Comparison of ENCODE assay signal across 35 cellular contexts in genomic region chr5:120219988-120220387, GRCh38.
"Had no signal": no experiment of that assay in that cellular context is flagged by ENCODE, and none has a peak within 500 bp of the region (broad histone marks: within the 10 kb centered on the region; RNA-seq: fewer than 3 reads in every experiment).

No MANE protein-coding gene starts in this region.

- H3K36me3 ChIP-seq: ascending aorta, breast epithelium, cardiac muscle cell, colonic mucosa, esophagus squamous epithelium, gastroesophageal sphincter, WERI-Rb-1 had no signal

- ATAC-seq: activated CD4-positive, alpha-beta T cell treated with anti-CD3 and anti-CD28 coated beads for 36 hours; activated naive CD4-positive, alpha-beta T cell treated with anti-CD3 and anti-CD28 coated beads, Interleukin-2, amount 50 U/mL, for 72 hours; activated T-cell treated with anti-CD3 and anti-CD28 coated beads, Interleukin-2, amount 50 U/mL, for 72 hours; gastroesophageal sphincter; T-helper 17 cell had no signal

- H3K27ac Mint-ChIP-seq: activated CD4-positive, alpha-beta memory T cell treated with anti-CD3 and anti-CD28 coated beads, Interleukin-2, amount 10 ng/mL, durations not matched to agents 7 days and 5 days; activated CD4-positive, alpha-beta T cell treated with anti-CD3 and anti-CD28 coated beads for 36 hours; activated CD4-positive, alpha-beta T cell treated with anti-CD3 and anti-CD28 coated beads, Interleukin-2, amount 10 ng/mL, durations not matched to agents 7 days and 5 days; activated naive CD4-positive, alpha-beta T cell treated with anti-CD3 and anti-CD28 coated beads, Interleukin-2, amount 10 ng/mL, durations not matched to agents 7 days and 5 days; activated naive CD4-positive, alpha-beta T cell treated with anti-CD3 and anti-CD28 coated beads, Interleukin-2, amount 50 U/mL, for 72 hours; activated naive CD8-positive, alpha-beta T cell treated with anti-CD3 and anti-CD28 coated beads, Interleukin-2, amount 10 ng/mL, durations not matched to agents 7 days and 5 days; activated T-cell treated with anti-CD3 and anti-CD28 coated beads, Interleukin-2, amount 50 U/mL, for 24 hours; activated T-cell treated with anti-CD3 and anti-CD28 coated beads, Interleukin-2, amount 50 U/mL, for 72 hours; brain; T-helper 17 cell; T-helper 2 cell treated with Interferon-gamma antibody and Interleukin-4, amounts not matched to agents 5 μg/mL and 100 μg/mL, for 36 hours had no signal

- H3K9me3 ChIP-seq: ascending aorta, breast epithelium, colonic mucosa, esophagus squamous epithelium, gastroesophageal sphincter had no signal

- H3K4me3 ChIP-seq: ascending aorta, breast epithelium, cardiac muscle cell, colonic mucosa, esophagus squamous epithelium, gastroesophageal sphincter had no signal

- FAIRE-seq: endometrium, endothelial cell of umbilical vein had no signal

- H3K27me3 ChIP-seq: ascending aorta, breast epithelium, cardiac muscle cell, colonic mucosa, esophagus squamous epithelium, gastroesophageal sphincter had no signal

- H3K9me3 Mint-ChIP-seq: activated CD4-positive, alpha-beta T cell treated with anti-CD3 and anti-CD28 coated beads, Interleukin-2, amount 10 ng/mL, durations not matched to agents 7 days and 5 days; activated naive CD4-positive, alpha-beta T cell treated with anti-CD3 and anti-CD28 coated beads, Interleukin-2, amount 10 ng/mL, durations not matched to agents 7 days and 5 days; activated naive CD8-positive, alpha-beta T cell treated with anti-CD3 and anti-CD28 coated beads, Interleukin-2, amount 10 ng/mL, durations not matched to agents 7 days and 5 days; T-helper 2 cell treated with Interferon-gamma antibody and Interleukin-4, amounts not matched to agents 5 μg/mL and 100 μg/mL, for 36 hours had no signal

- H3K36me3 Mint-ChIP-seq: activated naive CD4-positive, alpha-beta T cell treated with anti-CD3 and anti-CD28 coated beads, Interleukin-2, amount 10 ng/mL, durations not matched to agents 7 days and 5 days; activated naive CD4-positive, alpha-beta T cell treated with anti-CD3 and anti-CD28 coated beads, Interleukin-2, amount 50 U/mL, for 72 hours; activated naive CD8-positive, alpha-beta T cell treated with anti-CD3 and anti-CD28 coated beads, Interleukin-2, amount 10 ng/mL, durations not matched to agents 7 days and 5 days; brain had no signal

- H3K4me1 ChIP-seq: ascending aorta, breast epithelium, colonic mucosa, esophagus squamous epithelium, gastroesophageal sphincter had no signal

- DNase-seq: activated CD4-positive, alpha-beta memory T cell treated with anti-CD3 and anti-CD28 coated beads, Interleukin-2, amount 10 ng/mL, durations not matched to agents 7 days and 5 days; activated CD4-positive, alpha-beta T cell treated with anti-CD3 and anti-CD28 coated beads for 36 hours; activated CD4-positive, alpha-beta T cell treated with anti-CD3 and anti-CD28 coated beads, Interleukin-2, amount 10 ng/mL, durations not matched to agents 7 days and 5 days; activated CD4-positive, alpha-beta T cell treated with anti-CD3 and anti-CD28 coated beads, Interleukin-2, amount 50 U/mL, for 4 hours; activated CD4-positive, CD25-positive, alpha-beta regulatory T cell; activated CD4-positive, CD25-positive, alpha-beta regulatory T cell treated with anti-CD3 and anti-CD28 coated beads, Interleukin-2, amount 50 U/mL, for 72 hours; activated CD8-positive, alpha-beta memory T cell treated with anti-CD3 and anti-CD28 coated beads, Interleukin-2, amount 50 U/mL, for 48 hours; activated gamma-delta T cell; activated naive CD4-positive, alpha-beta T cell; activated naive CD4-positive, alpha-beta T cell treated with anti-CD3 and anti-CD28 coated beads, Interleukin-2, amount 10 ng/mL, durations not matched to agents 7 days and 5 days; activated naive CD8-positive, alpha-beta T cell treated with anti-CD3 and anti-CD28 coated beads, Interleukin-2, amount 10 ng/mL, durations not matched to agents 7 days and 5 days; activated T-cell treated with anti-CD3 and anti-CD28 coated beads for 4 hours; activated T-cell treated with anti-CD3 and anti-CD28 coated beads, Interleukin-2, amount 50 U/mL, for 24 hours; activated T-cell treated with anti-CD3 and anti-CD28 coated beads, Interleukin-2, amount 50 U/mL, for 72 hours; central memory CD4-positive, alpha-beta T cell; cerebellar nuclear complex; colonic mucosa; effector CD8-positive, alpha-beta T cell; esophagus squamous epithelium; foreskin melanocyte; head of caudate nucleus; T-helper 1 cell; T-helper 17 cell; T1000; WERI-Rb-1 had no signal

- H3K4me3 Mint-ChIP-seq: activated CD4-positive, alpha-beta memory T cell treated with anti-CD3 and anti-CD28 coated beads, Interleukin-2, amount 10 ng/mL, durations not matched to agents 7 days and 5 days; activated CD4-positive, alpha-beta T cell treated with anti-CD3 and anti-CD28 coated beads for 36 hours; activated CD4-positive, alpha-beta T cell treated with anti-CD3 and anti-CD28 coated beads, Interleukin-2, amount 10 ng/mL, durations not matched to agents 7 days and 5 days; activated naive CD4-positive, alpha-beta T cell treated with anti-CD3 and anti-CD28 coated beads, Interleukin-2, amount 10 ng/mL, durations not matched to agents 7 days and 5 days; activated naive CD8-positive, alpha-beta T cell treated with anti-CD3 and anti-CD28 coated beads, Interleukin-2, amount 10 ng/mL, durations not matched to agents 7 days and 5 days; activated T-cell treated with anti-CD3 and anti-CD28 coated beads, Interleukin-2, amount 50 U/mL, for 24 hours; activated T-cell treated with anti-CD3 and anti-CD28 coated beads, Interleukin-2, amount 50 U/mL, for 72 hours; brain; T-helper 17 cell; T-helper 2 cell treated with Interferon-gamma antibody and Interleukin-4, amounts not matched to agents 5 μg/mL and 100 μg/mL, for 36 hours had no signal

- H3K27ac ChIP-seq: ascending aorta, breast epithelium, cardiac muscle cell, colonic mucosa, epithelial cell of prostate, esophagus squamous epithelium, gastroesophageal sphincter, WERI-Rb-1 had no signal

- H3K4me1 Mint-ChIP-seq: activated CD4-positive, alpha-beta memory T cell treated with anti-CD3 and anti-CD28 coated beads, Interleukin-2, amount 10 ng/mL, durations not matched to agents 7 days and 5 days; activated CD4-positive, alpha-beta T cell treated with anti-CD3 and anti-CD28 coated beads for 36 hours; activated CD4-positive, alpha-beta T cell treated with anti-CD3 and anti-CD28 coated beads, Interleukin-2, amount 10 ng/mL, durations not matched to agents 7 days and 5 days; activated naive CD4-positive, alpha-beta T cell treated with anti-CD3 and anti-CD28 coated beads, Interleukin-2, amount 10 ng/mL, durations not matched to agents 7 days and 5 days; activated naive CD8-positive, alpha-beta T cell treated with anti-CD3 and anti-CD28 coated beads, Interleukin-2, amount 10 ng/mL, durations not matched to agents 7 days and 5 days; brain; T-helper 17 cell had no signal
